8 cellular contexts compared by ENCODE assay signal in genomic region chr3:187150599-187150998, GRCh38. TPM values are rescaled to one million over a fixed set of nuclear protein-coding genes. Genes with fewer than 3 reads are reported as not detected.
DNase-seq lines count a peak whose midpoint lies in the region; ATAC-seq and TF ChIP-seq lines count a peak whose summit lies in the region.

No MANE protein-coding gene starts in this region.

- no peak overlapping the region for H3K4me3 ChIP-seq in MM.1S (ENCODE audit: low read length)
- H3K4me3 ChIP-seq in lower lobe of right lung, result no peak overlapping the region
- no peak overlapping the region for H3K4me3 ChIP-seq in transverse colon
- H3K4me3 ChIP-seq in coronary artery, result no peak overlapping the region

- intact Hi-C loops in lower lobe of right lung (cut with DNase I), result no loop called here
- intact Hi-C loops in transverse colon (cut with DNase I; ENCODE audit: low total_unique reads), result no loop called here

- H3K27me3 ChIP-seq in MM.1S (replicated peaks; ENCODE audit: insufficient read depth, low read length), result no peaks in the 10 kb centered on the region
- no peaks in the 10 kb centered on the region for H3K27me3 ChIP-seq in lower lobe of right lung (ENCODE audit: low read depth)
- no peaks in the 10 kb centered on the region for H3K27me3 ChIP-seq in transverse colon

- H3K4me2 ChIP-seq in MM.1S (ENCODE audit: low read depth, low read length), result no peak overlapping the region

- TF ChIP-seq POLR2A in transverse colon (IDR thresholded peaks at IDR 0.05), result no peak

- H3K27ac ChIP-seq in MM.1S (ENCODE audit: low read length) (no peak overlapping the region), lower lobe of right lung (no peak overlapping the region), transverse colon (no peak overlapping the region), coronary artery (no peak overlapping the region)

- H3K4me1 ChIP-seq in MM.1S (ENCODE audit: low read length), result peaks cover 13% of the 10 kb centered on the region
- no peaks in the 10 kb centered on the region for H3K4me1 ChIP-seq in lower lobe of right lung
- no peaks in the 10 kb centered on the region for H3K4me1 ChIP-seq in transverse colon

- H3K9ac ChIP-seq in MM.1S (ENCODE audit: low read length), result no peak overlapping the region

- no peaks in the 10 kb centered on the region for H3K79me2 ChIP-seq in MM.1S (ENCODE audit: low read length)

- H4K20me1 ChIP-seq in MM.1S (ENCODE audit: insufficient read depth, low read length), result no peaks in the 10 kb centered on the region

- no peak for ATAC-seq in lower lobe of right lung

- 78% methylated on average over 2 of the region's 2 CpGs; no CpG with 5 or more reads in 1 of the 2 donors for WGBS in transverse colon (ENCODE audit: low coverage in 1 of 2), 2 donors

- no peak overlapping the region for H2AFZ ChIP-seq in MM.1S (ENCODE audit: low read length)

- TF ChIP-seq CTCF in MM.1S (IDR thresholded peaks at IDR 0.05; ENCODE audit: low read length) (peak; percentile 41; the same call in 1 of the 2 replicates), lower lobe of right lung (IDR thresholded peaks at IDR 0.05) (peak; percentile 13), transverse colon (IDR thresholded peaks at IDR 0.05) (peak in 2 of 5 experiments; percentile 3 to 10), coronary artery (IDR thresholded peaks at IDR 0.05) (no peak)

- no peaks in the 10 kb centered on the region for H3K36me3 ChIP-seq in MM.1S (replicated peaks; ENCODE audit: insufficient read depth, low read length)
- H3K36me3 ChIP-seq in lower lobe of right lung, result no peaks in the 10 kb centered on the region
- no peaks in the 10 kb centered on the region for H3K36me3 ChIP-seq in transverse colon

- H3K9me3 ChIP-seq in MM.1S (replicated peaks; ENCODE audit: insufficient read depth, low read length) (no peaks in the 10 kb centered on the region), lower lobe of right lung (no peaks in the 10 kb centered on the region), transverse colon (no peaks in the 10 kb centered on the region)

- H3F3A ChIP-seq in MM.1S (ENCODE audit: insufficient read depth, low read length), result no peaks in the 10 kb centered on the region

- no peaks in the 10 kb centered on the region for H3K9me2 ChIP-seq in MM.1S (replicated peaks; ENCODE audit: insufficient read depth, low read length)

- DNase-seq in CD1c-positive myeloid dendritic cell (ENCODE audit: extremely low spot score) (peak; percentile 50), MM.1S (peak; percentile 38), lower lobe of right lung (peak; percentile 54), transverse colon (peak; percentile 38), T1000 (lab: John Stamatoyannopoulos, UW) (no peak), HuH-7 (ENCODE audit: low spot score) (no peak), coronary artery (ENCODE audit: low spot score) (no peak)
- DNase-seq in activated CD8-positive, alpha-beta memory T cell treated with anti-CD3 and anti-CD28 coated beads, Interleukin-2, amount 50 U/mL, for 1 hour (ENCODE audit: extremely low read depth), result peak; percentile 18

- in situ Hi-C loops in transverse colon (cut with MboI; ENCODE audit: low pct_ligation_motif_present in 1 of 4, low pct_unique_long_range_greater_than_20kb in 1 of 4, low sequenced_read_pairs in 3 of 4), result loop anchor here (25.0 kb wide), 2 partner anchors 313 to 538 kb away; partner anchors contain the start of genes AHSG (in 4 of the 4) and ADIPOQ (in 1 of the 4)

- no peak for TF ChIP-seq EP300 in transverse colon (IDR thresholded peaks at IDR 0.05; ENCODE audit: low read depth)

RNA-seq across cellular contexts. Expression of gene RPL39L, which starts 11.3 kb away (rescaled TPM):
- total RNA-seq in lower lobe of right lung, result 4.8 TPM
- total RNA-seq in transverse colon, result 1 to 10 TPM in 3 of 4 donors, not detected in 1; 2.2 to 5.6 (median 2.4) TPM

RNA-seq across cellular contexts. Expression of gene RTP1, which starts 46.7 kb away (rescaled TPM):
- total RNA-seq in lower lobe of right lung, result not detected
- not detected for total RNA-seq in transverse colon

Comparison
In these comparisons a context has a peak if more than half of its experiments do, and no peak if none do; other contexts are left out.
1. DNase-seq: peak in CD1c-positive myeloid dendritic cell (single experiment), MM.1S (single experiment), activated CD8-positive, alpha-beta memory T cell treated with anti-CD3 and anti-CD28 coated beads, Interleukin-2, amount 50 U/mL, for 1 hour (single experiment), lower lobe of right lung (single experiment) and transverse colon (single experiment); none in T1000 (single experiment), HuH-7 (single experiment) and coronary artery (single experiment).